Comparison of ENCODE assay signal across 8 cellular contexts in genomic region chrX:19344207-19344534, GRCh38. TPM values are rescaled to one million over a fixed set of nuclear protein-coding genes. Genes with fewer than 3 reads are reported as not detected.
A peak's percentile ranks its signal among the peaks of the same experiment; 100 is the strongest.
DNase-seq lines count a peak whose midpoint lies in the region; ATAC-seq, FAIRE-seq and TF ChIP-seq lines count a peak whose summit lies in the region.

No MANE protein-coding gene starts in this region.

- ATAC-seq in naive thymus-derived CD4-positive, alpha-beta T cell = no peak

- H3K4me1 ChIP-seq in naive thymus-derived CD4-positive, alpha-beta T cell (ENCODE audit: control insufficient read depth in 2 of 2, insufficient read depth in 2 of 2, low read length in 2 of 2) = peaks cover 6 to 9% of the 10 kb centered on the region in 2 donors

- H3K9me3 Mint-ChIP-seq in activated CD4-positive, alpha-beta T cell treated with anti-CD3 and anti-CD28 coated beads, Interleukin-2, amount 10 ng/mL, durations not matched to agents 7 days and 5 days = no peaks in the 10 kb centered on the region
- H3K9me3 Mint-ChIP-seq in naive thymus-derived CD4-positive, alpha-beta T cell = no peaks in the 10 kb centered on the region

- peaks cover 19% of the 10 kb centered on the region for H3K4me1 Mint-ChIP-seq in activated CD4-positive, alpha-beta T cell treated with anti-CD3 and anti-CD28 coated beads, Interleukin-2, amount 10 ng/mL, durations not matched to agents 7 days and 5 days
- peaks cover 0 to 28% (median 14%) of the 10 kb centered on the region in 7 donors for H3K4me1 Mint-ChIP-seq in naive thymus-derived CD4-positive, alpha-beta T cell

- TF ChIP-seq CTCF in HL-60 (IDR thresholded peaks at IDR 0.05; ENCODE audit: insufficient read depth, low read length) (no peak), bronchial epithelial cell (IDR thresholded peaks at IDR 0.05; ENCODE audit: insufficient read depth, low read length, severe bottlenecking) (no peak)

- H3K27me3 Mint-ChIP-seq in activated CD4-positive, alpha-beta T cell treated with anti-CD3 and anti-CD28 coated beads, Interleukin-2, amount 10 ng/mL, durations not matched to agents 7 days and 5 days = no peaks in the 10 kb centered on the region
- no peaks in the 10 kb centered on the region for H3K27me3 Mint-ChIP-seq in naive thymus-derived CD4-positive, alpha-beta T cell

- POLR2A ChIA-PET in activated CD4-positive, alpha-beta T cell treated with anti-CD3 and anti-CD28 coated beads, Interleukin-2, amount 10 ng/mL, durations not matched to agents 7 days and 5 days (lab: Charles Lee) = no interaction called here
- POLR2A ChIA-PET in naive thymus-derived CD4-positive, alpha-beta T cell (lab: Charles Lee) = no interaction called here

- no peaks in the 10 kb centered on the region for H3K36me3 Mint-ChIP-seq in activated CD4-positive, alpha-beta T cell treated with anti-CD3 and anti-CD28 coated beads, Interleukin-2, amount 10 ng/mL, durations not matched to agents 7 days and 5 days (ENCODE audit: low read depth)
- H3K36me3 Mint-ChIP-seq in naive thymus-derived CD4-positive, alpha-beta T cell = no peaks in the 10 kb centered on the region

- no peak for FAIRE-seq in bronchial epithelial cell (lab: Jason Lieb, UNC)

- intact Hi-C loops in naive thymus-derived CD4-positive, alpha-beta T cell (cut with micrococcal nuclease) = loop anchor here (1.0 to 10.0 kb wide), 4 partner anchors 669 to 923 kb away; partner anchors contain the start of genes CDKL5 (in 1 of the 2), EIF1AX (in 1 of the 2), RPS6KA3 (in 1 of the 2) and RS1 (in 1 of the 2)

- H3K36me3 ChIP-seq in bronchial epithelial cell (ENCODE audit: control insufficient read depth, insufficient read depth, low read length) = no peaks in the 10 kb centered on the region
- no peaks in the 10 kb centered on the region for H3K36me3 ChIP-seq in naive thymus-derived CD4-positive, alpha-beta T cell (ENCODE audit: control insufficient read depth in 2 of 3, insufficient read depth in 3 of 3, low read length in 3 of 3)

- in situ Hi-C loops in ACHN (cut with HindIII; ENCODE audit: low pct_ligation_motif_present, low pct_unique_long_range_greater_than_20kb, low sequenced_read_pairs) = no loop called here

- CTCF ChIA-PET in activated CD4-positive, alpha-beta T cell treated with anti-CD3 and anti-CD28 coated beads, Interleukin-2, amount 10 ng/mL, durations not matched to agents 7 days and 5 days (lab: Charles Lee) = no interaction called here
- CTCF ChIA-PET in naive thymus-derived CD4-positive, alpha-beta T cell (lab: Charles Lee) = no interaction called here

- peak overlapping the region; percentile 84 for H3K4me3 Mint-ChIP-seq in activated CD4-positive, alpha-beta T cell treated with anti-CD3 and anti-CD28 coated beads, Interleukin-2, amount 10 ng/mL, durations not matched to agents 7 days and 5 days
- H3K4me3 Mint-ChIP-seq in naive thymus-derived CD4-positive, alpha-beta T cell = peak overlapping the region; percentile 79 to 90 (median 87)

- no peaks in the 10 kb centered on the region for H3K9me3 ChIP-seq in naive thymus-derived CD4-positive, alpha-beta T cell (ENCODE audit: control insufficient read depth in 2 of 3, low read length in 3 of 3)

- H3K27me3 ChIP-seq in HL-60 (ENCODE audit: insufficient read depth, poor library complexity, severe bottlenecking) (no peaks in the 10 kb centered on the region), bronchial epithelial cell (ENCODE audit: control insufficient read depth, insufficient read depth, low read length) (no peaks in the 10 kb centered on the region)
- H3K27me3 ChIP-seq in naive thymus-derived CD4-positive, alpha-beta T cell (ENCODE audit: control insufficient read depth in 2 of 2, insufficient read depth in 2 of 2, low read length in 2 of 2) = no peaks in the 10 kb centered on the region

- DNase-seq in activated CD4-positive, alpha-beta T cell treated with anti-CD3 and anti-CD28 coated beads, Interleukin-2, amount 10 ng/mL, durations not matched to agents 7 days and 5 days = no peak
- DNase-seq in activated CD4-positive, alpha-beta T cell treated with anti-CD3 and anti-CD28 coated beads for 48 hours = no peak
- DNase-seq in HL-60 (ENCODE audit: low read depth in 1 of 2, low spot score in 1 of 2) (no peak), bronchial epithelial cell (ENCODE audit: low read depth) (no peak), HPDE6-E6E7 (ENCODE audit: extremely low spot score) (no peak), ACHN (no peak), OCI-M2 (lab: John Stamatoyannopoulos, UW; ENCODE audit: unreplicated experiment) (no peak)
- no peak for DNase-seq in naive thymus-derived CD4-positive, alpha-beta T cell

- H3K4me3 ChIP-seq in HL-60 (replicated peaks; ENCODE audit: insufficient read depth, low read length) (peak overlapping the region; percentile 78), bronchial epithelial cell (ENCODE audit: low read depth, low read length) (peak overlapping the region; percentile 78)
- H3K4me3 ChIP-seq in naive thymus-derived CD4-positive, alpha-beta T cell (ENCODE audit: low read length) = peak overlapping the region; percentile 71

- H3K27ac Mint-ChIP-seq in activated CD4-positive, alpha-beta T cell treated with anti-CD3 and anti-CD28 coated beads, Interleukin-2, amount 10 ng/mL, durations not matched to agents 7 days and 5 days = peak overlapping the region; percentile 91
- H3K27ac Mint-ChIP-seq in naive thymus-derived CD4-positive, alpha-beta T cell = peak overlapping the region in 7 of 9 donors; percentile 72 to 93 (median 89)

- H3K27ac ChIP-seq in HL-60 (replicated peaks) = peak overlapping the region; percentile 77
- H3K27ac ChIP-seq in naive thymus-derived CD4-positive, alpha-beta T cell (ENCODE audit: low read depth, low read length) = peak overlapping the region; percentile 86

RNA-seq across cellular contexts. Expression of gene PDHA1, which starts 0.4 kb away (rescaled TPM):
- total RNA-seq in activated CD4-positive, alpha-beta T cell treated with anti-CD3 and anti-CD28 coated beads, Interleukin-2, amount 10 ng/mL, durations not matched to agents 7 days and 5 days = 100 to 1,000 TPM; 114 to 127 TPM
- total RNA-seq in bronchial epithelial cell = 87.9 and 182 TPM in 2 replicates
- 100 to 1,000 TPM; 113 to 123 (median 119) TPM for total RNA-seq in naive thymus-derived CD4-positive, alpha-beta T cell
- polyA plus RNA-seq in naive thymus-derived CD4-positive, alpha-beta T cell = 10 to 100 TPM; 62.9 to 71.9 TPM
